Comparison of ENCODE assay signal across 32 cellular contexts in the genomic region with DNA sequence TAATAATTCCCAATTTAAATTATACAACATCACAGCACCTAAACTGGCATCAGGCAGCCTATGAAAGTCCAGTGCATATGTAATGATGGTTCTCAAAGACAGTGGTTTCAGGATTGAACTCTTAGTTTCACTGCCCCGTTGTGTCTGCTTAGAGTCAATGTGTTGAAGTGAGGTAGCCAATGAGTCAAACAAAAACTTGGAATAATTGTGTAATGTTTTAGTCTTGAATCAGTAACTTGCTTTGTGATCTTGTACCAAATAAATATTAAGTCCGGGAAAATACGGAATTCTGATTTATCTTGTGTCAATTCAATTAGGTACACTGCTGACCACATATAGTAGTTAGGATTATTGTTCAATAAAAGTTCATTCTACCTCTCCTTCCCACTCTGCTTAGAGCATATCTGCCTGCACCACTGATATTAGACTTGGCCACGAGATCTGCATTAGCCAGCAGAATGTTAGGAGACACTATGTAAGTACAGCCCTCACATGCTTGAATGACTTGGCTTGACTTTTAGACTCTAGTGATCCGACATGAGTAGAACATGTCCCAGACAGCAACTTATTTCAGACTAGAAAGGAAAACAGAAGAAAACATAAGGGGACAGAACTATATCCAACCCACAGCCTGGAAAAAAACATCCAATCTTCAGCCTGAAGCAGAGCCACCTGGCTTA.
"Had no signal": no experiment of that assay in that cellular context is flagged by ENCODE, and none has a peak within 500 bp of the region (broad histone marks: within the 10 kb centered on the region; RNA-seq: fewer than 3 reads in every experiment).

No MANE protein-coding gene starts in this region.

- H3K27me3 ChIP-seq: ascending aorta, cardiac muscle cell, MG63, SJCRH30 had no signal

- H3K4me3 ChIP-seq: ascending aorta, cardiac muscle cell, MG63, SJCRH30, SK-N-MC had no signal

- H3K4me1 ChIP-seq: ascending aorta had no signal

- H3K27ac ChIP-seq: ascending aorta, cardiac muscle cell, SJCRH30, SK-N-MC, WERI-Rb-1 had no signal

- H3K9me3 ChIP-seq: SJCRH30 had no signal

- H3K36me3 ChIP-seq: ascending aorta, cardiac muscle cell, MG63, SJCRH30, WERI-Rb-1 had no signal

- DNase-seq: activated CD4-positive, alpha-beta memory T cell treated with anti-CD3 and anti-CD28 coated beads, Interleukin-2, amount 10 ng/mL, durations not matched to agents 7 days and 5 days; activated CD4-positive, alpha-beta T cell treated with anti-CD3 and anti-CD28 coated beads for 1 hour; activated CD4-positive, alpha-beta T cell treated with anti-CD3 and anti-CD28 coated beads for 48 hours; activated CD4-positive, CD25-positive, alpha-beta regulatory T cell; activated CD8-positive, alpha-beta memory T cell treated with anti-CD3 and anti-CD28 coated beads for 24 hours; activated CD8-positive, alpha-beta memory T cell treated with anti-CD3 and anti-CD28 coated beads, Interleukin-2, amount 10 ng/mL, durations not matched to agents 7 days and 5 days; activated CD8-positive, alpha-beta memory T cell treated with anti-CD3 and anti-CD28 coated beads, Interleukin-2, amount 50 U/mL, for 48 hours; activated effector memory CD4-positive, alpha-beta T cell treated with anti-CD3 and anti-CD28 coated beads, Interleukin-2, amount 50 U/mL, for 16 hours; activated naive CD4-positive, alpha-beta T cell; activated naive CD8-positive, alpha-beta T cell treated with anti-CD3 and anti-CD28 coated beads, Interleukin-2, amount 10 ng/mL, durations not matched to agents 7 days and 5 days; activated T-cell treated with anti-CD3 and anti-CD28 coated beads, Interleukin-2, amount 50 U/mL, for 72 hours; amygdala; Kasumi-1; KG1; MG63; NCI-H1092; NCI-H1436 treated with DMSO at 0.1 percent for 48 hours; NCI-H1694 treated with DMSO at 0.1 percent for 48 hours; NCI-H2029; NCI-H2107; NCI-H2171; NCI-H510A; NCI-H526; NCI-H748 treated with DMSO at 0.1 percent for 48 hours; NK-92 treated with Interleukin-12 subunit alpha and Interleukin-12 subunit beta, amount 100 ng/mL, for 24 hours; Right ventricle myocardium superior; SJCRH30; T1000; WERI-Rb-1 had no signal
